ENCODE assay signal across 27 cellular contexts in the genomic region with DNA sequence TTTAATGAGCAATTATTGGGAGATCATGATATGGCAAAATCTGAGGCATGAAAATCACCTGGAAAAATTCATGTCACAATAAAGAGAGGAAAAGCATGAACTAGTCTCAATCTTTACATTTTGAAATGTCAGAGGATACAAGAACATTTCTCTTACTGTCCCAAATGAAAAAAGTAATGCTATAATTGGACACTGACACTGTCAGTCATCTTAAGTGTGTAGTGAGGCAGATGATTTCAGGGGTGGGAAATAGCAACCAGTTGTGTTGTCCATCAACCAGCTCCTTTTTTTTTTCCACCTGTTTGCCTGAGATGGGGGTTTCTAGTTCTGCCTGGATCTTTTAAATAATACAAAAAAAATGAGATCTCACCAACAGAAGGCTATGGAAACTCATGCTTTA.
"Had no signal": no experiment of that assay in that cellular context is flagged by ENCODE, and none has a peak within 500 bp of the region (broad histone marks: within the 10 kb centered on the region; RNA-seq: fewer than 3 reads in every experiment).

No MANE protein-coding gene starts in this region.

- H3K27me3 ChIP-seq: left lung, ovary, testis, thyroid gland, transverse colon, upper lobe of left lung had no signal

- H3K27ac ChIP-seq: left lung, lower lobe of right lung, ovary, prostate gland, testis, thyroid gland, transverse colon, upper lobe of left lung had no signal

- DNase-seq: hippocampal formation; kidney; left colon; left lung; lower lobe of right lung; mammary epithelial cell; mesenchymal stem cell; naive B cell; natural killer cell; nephron progenitor cell; ovary; posterior cingulate gyrus; retina; right cardiac atrium; small intestine; stimulated activated CD4-positive, alpha-beta T cell treated with anti-CD3 and anti-CD28 coated beads, Interleukin-1b, Interleukin-23, amount 100 ng/mL, for 48 hours; stimulated activated CD4-positive, alpha-beta T cell treated with anti-CD3 and anti-CD28 coated beads, Interleukin-2, amount 100 ng/mL, for 48 hours; stimulated activated CD4-positive, alpha-beta T cell treated with anti-CD3 and anti-CD28 coated beads, Interleukin-4, amount 100 ng/mL, for 4 hours; stimulated activated CD8-positive, alpha-beta memory T cell treated with anti-CD3 and anti-CD28 coated beads, Interleukin-4, amount 100 ng/mL, for 48 hours; stimulated activated naive CD4-positive, alpha-beta T cell treated with Interleukin-2 at 50 U/mL for 16 hours; stimulated activated naive CD8-positive, alpha-beta T cell treated with anti-CD3 and anti-CD28 coated beads, Interleukin-15, amount 100 ng/mL, for 72 hours; substantia nigra; testis; thyroid gland; transverse colon; upper lobe of left lung had no signal

- H3K4me1 ChIP-seq: left lung, lower lobe of right lung, prostate gland, testis, thyroid gland, transverse colon, upper lobe of left lung had no signal

- H3K9me3 ChIP-seq: left lung, lower lobe of right lung, ovary, prostate gland, testis, thyroid gland, transverse colon, upper lobe of left lung had no signal

- H3K4me3 ChIP-seq: left lung, lower lobe of right lung, ovary, prostate gland, testis, thyroid gland, transverse colon, upper lobe of left lung had no signal

- H3K36me3 ChIP-seq: left lung, lower lobe of right lung, ovary, prostate gland, thyroid gland, transverse colon, upper lobe of left lung had no signal
